Comparison of ENCODE assay signal across 8 cellular contexts in the genomic region with DNA sequence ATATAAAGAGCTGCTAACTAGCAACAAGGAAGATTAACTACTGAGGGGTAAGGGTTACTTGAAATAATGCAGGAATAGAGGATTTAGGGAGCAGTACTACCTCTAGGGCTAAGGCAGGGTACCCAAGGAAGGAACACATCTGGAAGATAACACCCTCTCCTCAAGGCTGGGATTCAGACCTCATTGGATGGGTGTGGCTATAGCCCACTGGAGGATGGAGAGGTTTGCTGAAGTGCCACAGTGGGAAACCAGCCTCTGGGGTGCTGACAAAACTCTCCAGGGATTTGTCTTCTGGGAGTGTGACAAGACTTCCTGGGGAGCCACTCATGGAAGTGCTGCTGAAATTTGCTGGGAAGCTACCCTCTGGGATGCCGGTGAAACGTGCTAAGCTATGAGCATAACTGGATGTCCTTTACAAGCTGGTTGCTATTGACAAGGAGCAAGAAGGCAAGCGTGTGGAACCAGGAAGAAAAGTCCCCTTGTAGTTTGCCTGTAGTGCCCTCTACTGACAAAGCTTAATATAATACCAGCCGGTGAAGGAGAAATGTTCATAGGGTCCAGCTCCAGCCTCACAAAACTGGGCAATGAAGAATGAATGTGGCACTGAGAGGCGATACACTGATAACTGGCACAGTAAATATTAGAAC.
A peak's percentile ranks its signal among the peaks of the same experiment; 100 is the strongest.
DNase-seq lines count a peak whose midpoint lies in the region; ATAC-seq, FAIRE-seq and TF ChIP-seq lines count a peak whose summit lies in the region.

No MANE protein-coding gene starts in this region.

- FAIRE-seq in GM19239 (lab: Jason Lieb, UNC) = no peak

- CTCF ChIA-PET in CD4-positive, alpha-beta memory T cell (lab: Charles Lee; ENCODE audit: partially characterized antibody) = no interaction called here

- no peak overlapping the region for H3K27ac ChIP-seq in CD4-positive, alpha-beta memory T cell (ENCODE audit: low read depth, low read length)

- H3K27me3 ChIP-seq in CD4-positive, alpha-beta memory T cell (ENCODE audit: insufficient read depth, low read length) = no peaks in the 10 kb centered on the region

- in situ Hi-C loops in SK-MEL-5 (cut with HindIII; ENCODE audit: low pct_unique_long_range_greater_than_20kb, low sequenced_read_pairs) = no loop called here

- peaks cover 0 to 20% (median 13%) of the 10 kb centered on the region in 8 donors for H3K9me3 Mint-ChIP-seq in CD4-positive, alpha-beta memory T cell

- POLR2A ChIA-PET in CD4-positive, alpha-beta memory T cell (lab: Charles Lee; ENCODE audit: partially characterized antibody) = no interaction called here

- intact Hi-C loops in CD4-positive, alpha-beta memory T cell (cut with micrococcal nuclease) = loop anchor here (1.0 kb wide), 1 partner anchor 198 kb away; no protein-coding TSS in a partner anchor

- peaks cover 0 to 2% of the 10 kb centered on the region in 2 donors for H3K27me3 Mint-ChIP-seq in CD4-positive, alpha-beta memory T cell

- no peaks in the 10 kb centered on the region for H3K4me1 Mint-ChIP-seq in CD4-positive, alpha-beta memory T cell

- peak; percentile 73 for TF ChIP-seq RAD21 in Ishikawa (IDR thresholded peaks at IDR 0.05; ENCODE audit: low read depth)

- no peak for ATAC-seq in GM18517 (IDR thresholded peaks at IDR 0.05; ENCODE audit: unreplicated experiment)

- H3K4me1 ChIP-seq in CD4-positive, alpha-beta memory T cell (ENCODE audit: insufficient read depth, low read length) = no peaks in the 10 kb centered on the region

- no peaks in the 10 kb centered on the region for H3K36me3 ChIP-seq in CD4-positive, alpha-beta memory T cell (ENCODE audit: insufficient read depth, low read length)

- no peak overlapping the region for H3K4me3 ChIP-seq in skeletal muscle cell (ENCODE audit: low read depth, low read length)
- no peak overlapping the region for H3K4me3 ChIP-seq in CD4-positive, alpha-beta memory T cell (ENCODE audit: low read length in 2 of 2)

- H3K27ac Mint-ChIP-seq in CD4-positive, alpha-beta memory T cell = no peak overlapping the region

- no peak overlapping the region for H3K4me3 Mint-ChIP-seq in CD4-positive, alpha-beta memory T cell

- DNase-seq in DMS 273 (lab: John Stamatoyannopoulos, UW; ENCODE audit: unreplicated experiment) (peak; percentile 78), GM19239 (ENCODE audit: insufficient read length, low spot score) (peak; percentile 32), SK-MEL-5 (ENCODE audit: low read depth, low spot score) (peak; percentile 76), fibroblast of peridontal ligament (ENCODE audit: extremely low read depth) (peak; percentile 77), skeletal muscle cell (ENCODE audit: low read depth) (peak; percentile 28)
- DNase-seq in CD4-positive, alpha-beta memory T cell = no peak

- TF ChIP-seq EP300 in Ishikawa (IDR thresholded peaks at IDR 0.05; ENCODE audit: borderline replicate concordance) = no peak

- H3K36me3 Mint-ChIP-seq in CD4-positive, alpha-beta memory T cell = peaks cover 0 to 11% of the 10 kb centered on the region in 2 donors

- H3K9me3 ChIP-seq in CD4-positive, alpha-beta memory T cell (ENCODE audit: control insufficient read depth in 1 of 2, low read length in 2 of 2) = no peaks in the 10 kb centered on the region

TF ChIP-seq in Ishikawa, 13 proteins besides CTCF, POLR2A, EP300 and RAD21:
- no peak for TF ChIP-seq FOXM1 (IDR thresholded peaks at IDR 0.05; ENCODE audit: borderline replicate concordance, low read depth)
- TF ChIP-seq TAF1 (IDR thresholded peaks at IDR 0.05; ENCODE audit: low read depth) = no peak
- TF ChIP-seq CREB1 (IDR thresholded peaks at IDR 0.05; ENCODE audit: low read depth) = no peak
- TF ChIP-seq CEBPB (IDR thresholded peaks at IDR 0.05) = no peak
- no peak for TF ChIP-seq TEAD4 (IDR thresholded peaks at IDR 0.05)
- no peak for TF ChIP-seq NFIC (IDR thresholded peaks at IDR 0.05)
- TF ChIP-seq, protein P1, sequence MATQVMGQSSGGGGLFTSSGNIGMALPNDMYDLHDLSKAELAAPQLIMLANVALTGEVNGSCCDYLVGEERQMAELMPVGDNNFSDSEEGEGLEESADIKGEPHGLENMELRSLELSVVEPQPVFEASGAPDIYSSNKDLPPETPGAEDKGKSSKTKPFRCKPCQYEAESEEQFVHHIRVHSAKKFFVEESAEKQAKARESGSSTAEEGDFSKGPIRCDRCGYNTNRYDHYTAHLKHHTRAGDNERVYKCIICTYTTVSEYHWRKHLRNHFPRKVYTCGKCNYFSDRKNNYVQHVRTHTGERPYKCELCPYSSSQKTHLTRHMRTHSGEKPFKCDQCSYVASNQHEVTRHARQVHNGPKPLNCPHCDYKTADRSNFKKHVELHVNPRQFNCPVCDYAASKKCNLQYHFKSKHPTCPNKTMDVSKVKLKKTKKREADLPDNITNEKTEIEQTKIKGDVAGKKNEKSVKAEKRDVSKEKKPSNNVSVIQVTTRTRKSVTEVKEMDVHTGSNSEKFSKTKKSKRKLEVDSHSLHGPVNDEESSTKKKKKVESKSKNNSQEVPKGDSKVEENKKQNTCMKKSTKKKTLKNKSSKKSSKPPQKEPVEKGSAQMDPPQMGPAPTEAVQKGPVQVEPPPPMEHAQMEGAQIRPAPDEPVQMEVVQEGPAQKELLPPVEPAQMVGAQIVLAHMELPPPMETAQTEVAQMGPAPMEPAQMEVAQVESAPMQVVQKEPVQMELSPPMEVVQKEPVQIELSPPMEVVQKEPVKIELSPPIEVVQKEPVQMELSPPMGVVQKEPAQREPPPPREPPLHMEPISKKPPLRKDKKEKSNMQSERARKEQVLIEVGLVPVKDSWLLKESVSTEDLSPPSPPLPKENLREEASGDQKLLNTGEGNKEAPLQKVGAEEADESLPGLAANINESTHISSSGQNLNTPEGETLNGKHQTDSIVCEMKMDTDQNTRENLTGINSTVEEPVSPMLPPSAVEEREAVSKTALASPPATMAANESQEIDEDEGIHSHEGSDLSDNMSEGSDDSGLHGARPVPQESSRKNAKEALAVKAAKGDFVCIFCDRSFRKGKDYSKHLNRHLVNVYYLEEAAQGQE (IDR thresholded peaks at IDR 0.05; ENCODE audit: low read depth) = no peak
- TF ChIP-seq EGR1 (IDR thresholded peaks at IDR 0.05) = no peak
- TF ChIP-seq, protein P2, sequence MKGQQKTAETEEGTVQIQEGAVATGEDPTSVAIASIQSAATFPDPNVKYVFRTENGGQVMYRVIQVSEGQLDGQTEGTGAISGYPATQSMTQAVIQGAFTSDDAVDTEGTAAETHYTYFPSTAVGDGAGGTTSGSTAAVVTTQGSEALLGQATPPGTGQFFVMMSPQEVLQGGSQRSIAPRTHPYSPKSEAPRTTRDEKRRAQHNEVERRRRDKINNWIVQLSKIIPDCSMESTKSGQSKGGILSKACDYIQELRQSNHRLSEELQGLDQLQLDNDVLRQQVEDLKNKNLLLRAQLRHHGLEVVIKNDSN (IDR thresholded peaks at IDR 0.05) = no peak
- no peak for TF ChIP-seq ZBTB7A (IDR thresholded peaks at IDR 0.05; ENCODE audit: low read depth)
- TF ChIP-seq, protein P3, sequence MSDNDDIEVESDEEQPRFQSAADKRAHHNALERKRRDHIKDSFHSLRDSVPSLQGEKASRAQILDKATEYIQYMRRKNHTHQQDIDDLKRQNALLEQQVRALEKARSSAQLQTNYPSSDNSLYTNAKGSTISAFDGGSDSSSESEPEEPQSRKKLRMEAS (IDR thresholded peaks at IDR 0.05) = no peak
- TF ChIP-seq TCF12 (IDR thresholded peaks at IDR 0.05; ENCODE audit: low read depth) = no peak
- no peak for TF ChIP-seq YY1 (IDR thresholded peaks at IDR 0.05; ENCODE audit: low read depth)

Comparison
In these comparisons a context has a peak if more than half of its experiments do, and no peak if none do; other contexts are left out.
1. DNase-seq: peak in DMS 273 (single experiment), GM19239 (single experiment), SK-MEL-5 (single experiment), fibroblast of peridontal ligament (single experiment) and skeletal muscle cell (single experiment); none in CD4-positive, alpha-beta memory T cell (0 of 5).